In genomic region chr12:2691340-2692111, GRCh38 we compare ENCODE assay signal across 9 cellular contexts.
DNase-seq lines count a peak whose midpoint lies in the region; ATAC-seq, FAIRE-seq and TF ChIP-seq lines count a peak whose summit lies in the region.
"Had no signal": no experiment of that assay in that cellular context is flagged by ENCODE, and none has a peak within 500 bp of the region (broad histone marks: within the 10 kb centered on the region; RNA-seq: fewer than 3 reads in every experiment).

No MANE protein-coding gene starts in this region.

- H3K27ac ChIP-seq in muscle layer of duodenum (ENCODE audit: low read length) (no peak overlapping the region), thoracic aorta (no peak overlapping the region)
- H3K27ac ChIP-seq: epithelial cell of prostate had no signal

- peaks cover 30% of the 10 kb centered on the region for H3K4me1 Mint-ChIP-seq in T-helper 1 cell treated with Interleukin-12 subunit alpha and Interleukin-12 subunit beta and Interleukin-4 antibody, amounts not matched to agents 30 μg/mL and 1 μg/mL, for 36 hours (ENCODE audit: low read depth)
- H3K4me1 Mint-ChIP-seq in chondrocyte (ENCODE audit: low read depth) = peaks cover 12% of the 10 kb centered on the region

- H3K27ac Mint-ChIP-seq in T-helper 1 cell treated with Interleukin-12 subunit alpha and Interleukin-12 subunit beta and Interleukin-4 antibody, amounts not matched to agents 30 μg/mL and 1 μg/mL, for 36 hours = peak overlapping the region; percentile 88
- H3K27ac Mint-ChIP-seq in chondrocyte (ENCODE audit: unreplicated experiment) = no peak overlapping the region

- peak; percentile 39 for DNase-seq in NK-92 treated with Interleukin-12 subunit alpha and Interleukin-12 subunit beta, amount 100 ng/mL, for 24 hours (lab: John Stamatoyannopoulos, UW)
- DNase-seq in NK-92 (lab: John Stamatoyannopoulos, UW; ENCODE audit: unreplicated experiment) (no peak), chondrocyte (ENCODE audit: low spot score) (peak; percentile 73), thoracic aorta (ENCODE audit: low spot score) (no peak), D721Med (ENCODE audit: insufficient read length, low spot score) (no peak)

- no peak for FAIRE-seq in D721Med (lab: Jason Lieb, UNC)

- ATAC-seq in HG03159 (IDR thresholded peaks at IDR 0.05; ENCODE audit: unreplicated experiment) (peak; percentile 73), thoracic aorta (ENCODE audit: insufficient number of reproducible peaks, low FRiP score, low read depth) (no peak)

- H3K36me3 Mint-ChIP-seq in T-helper 1 cell treated with Interleukin-12 subunit alpha and Interleukin-12 subunit beta and Interleukin-4 antibody, amounts not matched to agents 30 μg/mL and 1 μg/mL, for 36 hours (ENCODE audit: low read depth) = peaks cover 4% of the 10 kb centered on the region
- peaks cover 39% of the 10 kb centered on the region for H3K36me3 Mint-ChIP-seq in chondrocyte (ENCODE audit: low read depth)

- H3K4me3 ChIP-seq in muscle layer of duodenum (ENCODE audit: low read depth in 1 of 2, low read length in 2 of 2) (peak overlapping the region; percentile 47), thoracic aorta (peak overlapping the region; percentile 57)

- no peaks in the 10 kb centered on the region for H3K27me3 ChIP-seq in muscle layer of duodenum (ENCODE audit: low read depth, low read length)
- no peaks in the 10 kb centered on the region for H3K27me3 ChIP-seq in thoracic aorta (replicated peaks; ENCODE audit: insufficient read depth)

- H3K36me3 ChIP-seq in muscle layer of duodenum (ENCODE audit: control insufficient read depth in 1 of 2, insufficient read depth in 2 of 2, low read length in 2 of 2) = peaks cover 2 to 43% of the 10 kb centered on the region in 2 donors
- peaks cover 47% of the 10 kb centered on the region for H3K36me3 ChIP-seq in thoracic aorta

- H3K9me3 ChIP-seq in muscle layer of duodenum (ENCODE audit: control insufficient read depth in 1 of 2, low read length in 2 of 2) (no peaks in the 10 kb centered on the region), thoracic aorta (no peaks in the 10 kb centered on the region)

- peak overlapping the region; percentile 88 for H3K4me3 Mint-ChIP-seq in T-helper 1 cell treated with Interleukin-12 subunit alpha and Interleukin-12 subunit beta and Interleukin-4 antibody, amounts not matched to agents 30 μg/mL and 1 μg/mL, for 36 hours
- H3K4me3 Mint-ChIP-seq in chondrocyte (ENCODE audit: unreplicated experiment) = peak overlapping the region; percentile 67

- TF ChIP-seq CTCF in chondrocyte (IDR thresholded peaks at IDR 0.05) (peak; percentile 2), thoracic aorta (IDR thresholded peaks at IDR 0.05) (no peak), D721Med (IDR thresholded peaks at IDR 0.05; ENCODE audit: insufficient read depth, missing control alignments) (no peak)

- no peaks in the 10 kb centered on the region for H3K9me3 Mint-ChIP-seq in T-helper 1 cell treated with Interleukin-12 subunit alpha and Interleukin-12 subunit beta and Interleukin-4 antibody, amounts not matched to agents 30 μg/mL and 1 μg/mL, for 36 hours
- H3K9me3 Mint-ChIP-seq in chondrocyte (ENCODE audit: low read depth) = no peaks in the 10 kb centered on the region

- H3K27me3 Mint-ChIP-seq in T-helper 1 cell treated with Interleukin-12 subunit alpha and Interleukin-12 subunit beta and Interleukin-4 antibody, amounts not matched to agents 30 μg/mL and 1 μg/mL, for 36 hours (ENCODE audit: low read depth) = peaks cover 26% of the 10 kb centered on the region
- H3K27me3 Mint-ChIP-seq in chondrocyte (ENCODE audit: low read depth) = peaks cover 7% of the 10 kb centered on the region

- H3K4me1 ChIP-seq in muscle layer of duodenum (ENCODE audit: control insufficient read depth in 1 of 2, insufficient read depth in 2 of 2, low read length in 2 of 2) = no peaks in the 10 kb centered on the region
- peaks cover 0 to 7% of the 10 kb centered on the region in 2 donors for H3K4me1 ChIP-seq in thoracic aorta (ENCODE audit: control insufficient read depth in 1 of 2, low read depth in 2 of 2)

Comparison
In these comparisons a context has a peak if more than half of its experiments do, and no peak if none do; other contexts are left out.
1. DNase-seq: peak in NK-92 treated with Interleukin-12 subunit alpha and Interleukin-12 subunit beta, amount 100 ng/mL, for 24 hours (single experiment) and chondrocyte (single experiment); none in NK-92 (single experiment), thoracic aorta (single experiment) and D721Med (single experiment).